Comparison of ENCODE assay signal across 19 cellular contexts in genomic region chr4:94546949-94547348, GRCh38.
DNase-seq lines count a peak whose midpoint lies in the region; ATAC-seq, FAIRE-seq and TF ChIP-seq lines count a peak whose summit lies in the region.
"Had no signal": no experiment of that assay in that cellular context is flagged by ENCODE, and none has a peak within 500 bp of the region (broad histone marks: within the 10 kb centered on the region; RNA-seq: fewer than 3 reads in every experiment).

No MANE protein-coding gene starts in this region.

- H3K9me1 ChIP-seq in IMR-90 (ENCODE audit: insufficient read depth, low read length) = peaks cover 5% of the 10 kb centered on the region; the same call in 1 of the 2 replicates

- CTCF ChIA-PET in IMR-90 (lab: Yijun Ruan, JAX) = no interaction called here

- H2AFZ ChIP-seq in IMR-90 (replicated peaks; ENCODE audit: low read length, poor library complexity) = no peak overlapping the region

- H3K23ac ChIP-seq in IMR-90 (ENCODE audit: low read depth, low read length) = no peak overlapping the region

- H2BK15ac ChIP-seq in IMR-90 (ENCODE audit: low read depth, low read length) = peak overlapping the region; percentile 62; the same call in 2 of the 3 replicates

- DNase-seq in heart left ventricle (no peak), right cardiac atrium (no peak), IMR-90 (no peak), epithelial cell of prostate (ENCODE audit: low read depth, low spot score) (no peak), small intestine (no peak), SHP77 (lab: John Stamatoyannopoulos, UW) (no peak), MV-4-11 (lab: John Stamatoyannopoulos, UW) (no peak)
- DNase-seq: C1 segment of cervical spinal cord, GDM1, Karpas-422, MM.1S, NCI-H1105, NCI-H1694 treated with DMSO at 0.1 percent for 48 hours, NCI-H2107, NCI-H226 had no signal

- H3K14ac ChIP-seq in IMR-90 (replicated peaks; ENCODE audit: low read depth, low read length) = no peak overlapping the region

- peak overlapping the region; percentile 3; the same call in 1 of the 2 replicates for H2AK5ac ChIP-seq in IMR-90 (ENCODE audit: low read depth, low read length)

- FAIRE-seq in small intestine (lab: Jason Lieb, UNC) = peak; percentile 15
- FAIRE-seq: H1 had no signal

- H3K79me1 ChIP-seq in IMR-90 (ENCODE audit: low read depth in 1 of 2, low read length in 2 of 2) = peaks cover 28 to 45% of the 10 kb centered on the region in 2 experiments

- no peak overlapping the region for H2AK9ac ChIP-seq in IMR-90 (replicated peaks; ENCODE audit: low read depth, low read length, poor library complexity)

- BruUV-seq in IMR-90 (replicated peaks; lab: Mats Ljungman, UMichigan) = no TSS peak

- no peak overlapping the region for H3K4me2 ChIP-seq in IMR-90 (ENCODE audit: low read depth, low read length)

- no peak overlapping the region for H3K56ac ChIP-seq in IMR-90 (ENCODE audit: extremely low read depth, insufficient read depth, low read length)

- ATAC-seq in heart left ventricle = no peak
- no peak for ATAC-seq in right cardiac atrium
- no peak for ATAC-seq in IMR-90 (ENCODE audit: low read depth)
- no peak for ATAC-seq in GM19324 (IDR thresholded peaks at IDR 0.05; ENCODE audit: low FRiP score, unreplicated experiment)
- ATAC-seq: Panc1, Right ventricle myocardium inferior had no signal

- 98 to 99% (median 99%) methylated on average over 3 of the region's 3 CpGs for WGBS in heart left ventricle, 4 donors
- 96% methylated on average over 3 of the region's 3 CpGs for WGBS in right cardiac atrium
- no CpG with 5 or more reads among the region's 3 CpGs for WGBS in IMR-90 (ENCODE audit: extremely low coverage in 2 of 2, insufficient read length in 1 of 2), 2 experiments
- 94 to 99% (median 97%) methylated on average over 3 of the region's 3 CpGs for WGBS in small intestine, 3 donors

- no peak overlapping the region for H4K5ac ChIP-seq in IMR-90 (ENCODE audit: low read depth, low read length)

- H3K4me3 ChIP-seq in heart left ventricle = no peak overlapping the region
- no peak overlapping the region for H3K4me3 ChIP-seq in right cardiac atrium (ENCODE audit: low read length)
- H3K4me3 ChIP-seq in IMR-90 (ENCODE audit: insufficient read depth, low read depth, low read length) = no peak overlapping the region
- no peak overlapping the region for H3K4me3 ChIP-seq in small intestine (ENCODE audit: low read depth in 1 of 2, low read length in 2 of 2)

- H3K9me3 ChIP-seq in heart left ventricle (no peaks in the 10 kb centered on the region), right cardiac atrium (ENCODE audit: control insufficient read depth, low read length) (no peaks in the 10 kb centered on the region), IMR-90 (ENCODE audit: control insufficient read depth, insufficient read depth, low read length) (no peaks in the 10 kb centered on the region), small intestine (ENCODE audit: control insufficient read depth, low read depth) (no peaks in the 10 kb centered on the region)

- no peak overlapping the region; the same call in 1 of the 2 replicates for H3K18ac ChIP-seq in IMR-90 (ENCODE audit: low read depth, low read length)

- no peak overlapping the region for H4K8ac ChIP-seq in IMR-90 (ENCODE audit: low read depth in 2 of 2, low read length in 2 of 2)

- no peak overlapping the region for H2BK5ac ChIP-seq in IMR-90 (ENCODE audit: low read depth, low read length, poor library complexity, severe bottlenecking)

- TF ChIP-seq CTCF in heart left ventricle (IDR thresholded peaks at IDR 0.05) (no peak), IMR-90 (conservative IDR thresholded peaks at IDR 0.05; ENCODE audit: low read depth, low read length) (no peak)

- peak overlapping the region; percentile 9; the same call in 1 of the 2 replicates for H3K4ac ChIP-seq in IMR-90 (ENCODE audit: low read depth, low read length)

- dilution Hi-C loops in IMR-90 (cut with HindIII; ENCODE audit: low sequenced_read_pairs, unreplicated experiment) = no loop called here

- POLR2A ChIA-PET in IMR-90 (lab: Charles Lee; ENCODE audit: unreplicated experiment) = no interaction called here

- H3K27me3 ChIP-seq in heart left ventricle (no peaks in the 10 kb centered on the region), right cardiac atrium (ENCODE audit: control insufficient read depth, insufficient read depth) (no peaks in the 10 kb centered on the region), IMR-90 (ENCODE audit: control insufficient read depth, insufficient read depth, low read length) (no peaks in the 10 kb centered on the region), small intestine (ENCODE audit: control insufficient read depth in 2 of 2, insufficient read depth in 2 of 2, low read length in 2 of 2) (no peaks in the 10 kb centered on the region)

- H3K9ac ChIP-seq in IMR-90 (ENCODE audit: low read depth, low read length) = no peak overlapping the region

- no peak for TF ChIP-seq RAD21 in IMR-90 (IDR thresholded peaks at IDR 0.05; ENCODE audit: low read length)

- 0 out of 2 replicates have a peak overlapping the region, but pooled peaks have one; percentile 6 for H4K91ac ChIP-seq in IMR-90 (ENCODE audit: insufficient read depth, low read depth, low read length)

- in situ Hi-C loops in IMR-90 (cut with MboI; ENCODE audit: low sequenced_read_pairs) = no loop called here

- H4K20me1 ChIP-seq in IMR-90 (ENCODE audit: insufficient read depth, low read length) = no peaks in the 10 kb centered on the region

- intact Hi-C loops in heart left ventricle (cut with DNase I) (loop anchor here in 3 of 10 donors (5.0 to 10.0 kb wide), 2 partner anchors 90 to 92 kb away; partner anchors contain the start of gene PDLIM5 (in 2 of the 3)), right cardiac atrium (cut with DNase I) (no loop called here), IMR-90 (cut with micrococcal nuclease) (no loop called here)

- H2BK20ac ChIP-seq in IMR-90 (ENCODE audit: low read depth, low read length) = no peak overlapping the region

- no peak for TF ChIP-seq POLR2A in heart left ventricle (IDR thresholded peaks at IDR 0.05)
- TF ChIP-seq POLR2A in IMR-90 (IDR thresholded peaks at IDR 0.05; ENCODE audit: low read depth, low read length) = no peak

- H3K4me1 ChIP-seq in heart left ventricle (peaks cover 6 to 69% (median 46%) of the 10 kb centered on the region in 12 donors), right cardiac atrium (ENCODE audit: control insufficient read depth, insufficient read depth, low read length) (peaks cover 4% of the 10 kb centered on the region), IMR-90 (ENCODE audit: control insufficient read depth, insufficient read depth, low read length) (peaks cover 3% of the 10 kb centered on the region), small intestine (ENCODE audit: control insufficient read depth in 2 of 2, insufficient read depth in 1 of 2, low read depth in 1 of 2, low read length in 1 of 2) (no peaks in the 10 kb centered on the region)

- peak overlapping the region; percentile 41; the same call in 1 of the 2 replicates for H2BK120ac ChIP-seq in IMR-90 (ENCODE audit: low read depth, low read length)

- H3K27ac ChIP-seq in heart left ventricle (peak overlapping the region in 9 of 12 donors; percentile 65 to 93 (median 82)), right cardiac atrium (ENCODE audit: low read length) (no peak overlapping the region), IMR-90 (ENCODE audit: insufficient read depth, low read length) (no peak overlapping the region), epithelial cell of prostate (peak overlapping the region; percentile 86), small intestine (ENCODE audit: low read depth in 1 of 2, low read length in 1 of 2) (no peak overlapping the region)

- H3K36me3 ChIP-seq in heart left ventricle = peaks cover 0 to 15% (median 0%) of the 10 kb centered on the region in 9 donors
- H3K36me3 ChIP-seq in IMR-90 (ENCODE audit: control insufficient read depth, insufficient read depth, low read length) = no peaks in the 10 kb centered on the region; the same call in 1 of the 2 replicates
- H3K36me3 ChIP-seq in small intestine (ENCODE audit: control insufficient read depth in 2 of 2, insufficient read depth in 2 of 2, low read length in 2 of 2) = no peaks in the 10 kb centered on the region

TF ChIP-seq in IMR-90, 13 proteins besides CTCF, POLR2A, EP300 and RAD21:
- peak; percentile 58; the same call in 1 of the 2 replicates for TF ChIP-seq MAFK (IDR thresholded peaks at IDR 0.05; ENCODE audit: low read depth, low read length)
- TF ChIP-seq CEBPB (IDR thresholded peaks at IDR 0.05; ENCODE audit: low read depth, low read length) = no peak
TF ChIP-seq in IMR-90: peak in this region for 1.

Comparison
In these comparisons a context has a peak if more than half of its experiments do, and no peak if none do; other contexts are left out.
1. H3K27ac ChIP-seq: peak in heart left ventricle (9 of 12) and epithelial cell of prostate (single experiment); none in right cardiac atrium (single experiment), IMR-90 (single experiment) and small intestine (0 of 2).